ENCODE assay signal across 9 cellular contexts in the genomic region with DNA sequence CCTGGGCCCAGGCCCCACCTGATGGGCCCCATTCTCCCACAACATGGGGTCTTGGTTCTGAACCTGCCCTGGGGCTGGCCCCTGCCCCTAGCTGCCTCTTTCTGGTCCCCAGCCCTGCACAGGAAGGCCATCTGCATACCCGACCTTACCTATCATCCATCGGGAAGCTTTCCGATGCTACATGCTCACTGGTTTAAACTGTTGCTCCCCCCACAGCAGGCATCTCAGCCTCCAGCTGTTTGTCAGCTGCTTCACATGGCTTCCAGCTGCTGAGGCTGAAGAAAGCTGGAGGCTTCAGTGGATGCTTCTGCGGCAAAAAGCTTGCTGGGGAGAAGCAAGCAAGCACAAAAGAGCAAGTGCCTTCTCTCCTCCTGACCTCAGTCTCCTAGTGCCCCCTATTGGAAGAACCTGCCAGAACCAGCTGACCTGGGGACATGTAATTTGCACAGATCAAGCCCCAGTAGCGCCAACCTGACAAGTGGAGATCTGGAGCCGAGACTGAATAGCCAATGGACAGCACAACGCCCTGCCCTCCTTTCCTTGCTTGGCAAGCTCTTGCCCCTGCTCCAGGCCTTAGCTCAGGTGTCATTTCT. TPM values are rescaled to one million over a fixed set of nuclear protein-coding genes. Genes with fewer than 3 reads are reported as not detected.
DNase-seq lines count a peak whose midpoint lies in the region; ATAC-seq and TF ChIP-seq lines count a peak whose summit lies in the region.
"Had no signal": no experiment of that assay in that cellular context is flagged by ENCODE, and none has a peak within 500 bp of the region (broad histone marks: within the 10 kb centered on the region; RNA-seq: fewer than 3 reads in every experiment).

No MANE protein-coding gene starts in this region.

- H3K27me3 ChIP-seq in A673 (replicated peaks; ENCODE audit: insufficient read depth, low read depth, low read length, poor library complexity) = no peaks in the 10 kb centered on the region
- H3K27me3 ChIP-seq: left lung had no signal

- peaks cover 38% of the 10 kb centered on the region for H3K4me1 Mint-ChIP-seq in MCF 10A (ENCODE audit: insufficient read depth, unreplicated experiment)
- peaks cover 13 to 47% (median 23%) of the 10 kb centered on the region in 4 donors for H3K4me1 Mint-ChIP-seq in naive thymus-derived CD8-positive, alpha-beta T cell

- BruUV-seq in MCF 10A (replicated peaks; lab: Mats Ljungman, UMichigan) (no TSS peak), A673 (replicated peaks; lab: Mats Ljungman, UMichigan) (no TSS peak)

- DNase-seq in AG20443 (ENCODE audit: low spot score) = peak; percentile 53
- DNase-seq in HEK293T (ENCODE audit: extremely low spot score) = peak; percentile 17
- peak; percentile 64 for DNase-seq in MCF 10A (ENCODE audit: unreplicated experiment)
- DNase-seq in mesenteric fat pad (ENCODE audit: low spot score) = peak; percentile 84
- no peak for DNase-seq in naive thymus-derived CD8-positive, alpha-beta T cell
- no peak for DNase-seq in A673 (ENCODE audit: low spot score)
- no peak for DNase-seq in COLO668 (lab: John Stamatoyannopoulos, UW; ENCODE audit: unreplicated experiment)

- intact Hi-C loops in MCF 10A (cut with micrococcal nuclease) = loop anchor here (2.0 kb wide), 1 partner anchor 22 kb away; no protein-coding TSS in a partner anchor
- intact Hi-C loops in A673 (cut with micrococcal nuclease; ENCODE audit: unreplicated experiment) = no loop called here

- no peaks in the 10 kb centered on the region for H3K27me3 Mint-ChIP-seq in MCF 10A (ENCODE audit: insufficient read depth, unreplicated experiment)
- peaks cover 0 to 7% (median 0%) of the 10 kb centered on the region in 5 donors for H3K27me3 Mint-ChIP-seq in naive thymus-derived CD8-positive, alpha-beta T cell

- POLR2A ChIA-PET in HEK293T (lab: Yijun Ruan, JAX) (interaction anchor here (1.3 to 2.7 kb wide), 2 partner anchors 18 to 25 kb away, joined by 3 to 8 read pairs; a partner anchor contains a TSS), MCF 10A (lab: Yijun Ruan, JAX) (interaction anchor here (0.7 to 5.0 kb wide), 9 partner anchors 10 to 370 kb away, joined by 3 to 35 read pairs (median 4); a partner anchor contains a TSS), A673 (lab: Charles Lee; ENCODE audit: low non-redundant PET) (no interaction called here)
- POLR2A ChIA-PET in naive thymus-derived CD8-positive, alpha-beta T cell (lab: Charles Lee) = interaction anchor here (0.6 kb wide), 1 partner anchor 326 kb away, joined by 3 read pairs; no protein-coding TSS in a partner anchor

- no peaks in the 10 kb centered on the region for H3K9me3 Mint-ChIP-seq in MCF 10A (ENCODE audit: unreplicated experiment)
- no peaks in the 10 kb centered on the region for H3K9me3 Mint-ChIP-seq in naive thymus-derived CD8-positive, alpha-beta T cell

- no peak overlapping the region for H3K27ac Mint-ChIP-seq in MCF 10A (ENCODE audit: low read depth, unreplicated experiment)
- peak overlapping the region in 1 of 10 donors; percentile 71 for H3K27ac Mint-ChIP-seq in naive thymus-derived CD8-positive, alpha-beta T cell

- no peaks in the 10 kb centered on the region for H3K9me3 ChIP-seq in A673 (ENCODE audit: low read depth, low read length, poor library complexity, severe bottlenecking)
- H3K9me3 ChIP-seq: left lung had no signal

- TF ChIP-seq CTCF in MCF 10A (IDR thresholded peaks at IDR 0.05; ENCODE audit: unreplicated experiment) = peak; percentile 17
- no peak for TF ChIP-seq CTCF in A673 (conservative IDR thresholded peaks at IDR 0.05; ENCODE audit: low read depth, low read length)

- peaks cover 7% of the 10 kb centered on the region for H3K36me3 Mint-ChIP-seq in MCF 10A (ENCODE audit: insufficient read depth, unreplicated experiment)
- no peaks in the 10 kb centered on the region for H3K36me3 Mint-ChIP-seq in naive thymus-derived CD8-positive, alpha-beta T cell

- H3K27ac ChIP-seq in A673 (ENCODE audit: low read depth, low read length, poor library complexity, severe bottlenecking) = no peak overlapping the region

- H3K4me3 ChIP-seq in A673 (ENCODE audit: low read depth, low read length, poor library complexity, severe bottlenecking) = no peak overlapping the region
- H3K4me3 ChIP-seq: left lung had no signal

- no peak for ATAC-seq in naive thymus-derived CD8-positive, alpha-beta T cell
- ATAC-seq in GM19455 (IDR thresholded peaks at IDR 0.05; ENCODE audit: unreplicated experiment) = no peak

- no peaks in the 10 kb centered on the region for H3K36me3 ChIP-seq in A673 (ENCODE audit: insufficient read depth, low read length, poor library complexity, severe bottlenecking)
- H3K36me3 ChIP-seq: left lung had no signal

- H3K4me1 ChIP-seq in A673 (ENCODE audit: insufficient read depth, low read length, poor library complexity, severe bottlenecking) = no peaks in the 10 kb centered on the region

- CTCF ChIA-PET in HEK293T (lab: Yijun Ruan, JAX) = interaction anchor here (0.7 to 5.2 kb wide), 9 partner anchors 9 to 220 kb away, joined by 3 to 28 read pairs (median 4); a partner anchor contains a TSS
- CTCF ChIA-PET in MCF 10A (lab: Yijun Ruan, JAX) = interaction anchor here (0.6 to 16.5 kb wide), 21 partner anchors 9 to 1251 kb away, joined by 3 to 275 read pairs (median 4); no protein-coding TSS in a partner anchor
- CTCF ChIA-PET in A673 (lab: Charles Lee) = no interaction called here

- H3K4me3 Mint-ChIP-seq in MCF 10A (ENCODE audit: unreplicated experiment) = no peak overlapping the region
- no peak overlapping the region for H3K4me3 Mint-ChIP-seq in naive thymus-derived CD8-positive, alpha-beta T cell

TF ChIP-seq in HEK293T, 16 proteins besides CTCF, POLR2A, EP300 and RAD21:
- TF ChIP-seq L3MBTL2 (conservative IDR thresholded peaks at IDR 0.05) (no peak), FOXM1 (IDR thresholded peaks at IDR 0.05; ENCODE audit: borderline replicate concordance) (no peak), FOXA1 (IDR thresholded peaks at IDR 0.05) (no peak), BHLHE40 (IDR thresholded peaks at IDR 0.05; ENCODE audit: borderline replicate concordance) (no peak), ARNT (IDR thresholded peaks at IDR 0.05) (no peak), TARDBP (IDR thresholded peaks at IDR 0.05) (no peak), CTBP1 (IDR thresholded peaks at IDR 0.05; ENCODE audit: borderline replicate concordance) (no peak), FOXK2 (IDR thresholded peaks at IDR 0.05) (no peak), SUZ12 (IDR thresholded peaks at IDR 0.05) (no peak), SP1 (IDR thresholded peaks at IDR 0.05) (no peak)

RNA-seq across cellular contexts. Expression of a gene that starts 24.1 kb away (rescaled TPM):
- total RNA-seq in MCF 10A (2022) = 28.1 and 45.7 TPM in 2 replicates
- 677 TPM for total RNA-seq in mesenteric fat pad
- total RNA-seq in naive thymus-derived CD8-positive, alpha-beta T cell = 10 to 100 TPM; 21.0 to 21.5 TPM
- polyA plus RNA-seq in naive thymus-derived CD8-positive, alpha-beta T cell = 1 to 10 TPM; 1.3 to 2.0 (median 1.6) TPM
- total RNA-seq in A673 (2021) = 24.1 and 31.5 TPM in 2 replicates

Comparison
In these comparisons a context has a peak if more than half of its experiments do, and no peak if none do; other contexts are left out.
1. DNase-seq: peak in AG20443 (single experiment), HEK293T (single experiment), MCF 10A (single experiment) and mesenteric fat pad (single experiment); none in naive thymus-derived CD8-positive, alpha-beta T cell (0 of 10), A673 (single experiment) and COLO668 (single experiment).
2. RNA of a gene that starts 24.1 kb away (total RNA-seq): 677 TPM in mesenteric fat pad (single experiment); 24.1 to 31.5 TPM in A673, 28.1 to 45.7 TPM in MCF 10A and 21.0 to 21.5 TPM in naive thymus-derived CD8-positive, alpha-beta T cell; every median in the first group is over 10 times any median in the second.